ENCODE assay signal across 8 cellular contexts in genomic region chr19:56367829-56368711, GRCh38. TPM values are rescaled to one million over a fixed set of nuclear protein-coding genes. Genes with fewer than 3 reads are reported as not detected.
DNase-seq lines count a peak whose midpoint lies in the region; ATAC-seq and TF ChIP-seq lines count a peak whose summit lies in the region.

No MANE protein-coding gene starts in this region.

- no peaks in the 10 kb centered on the region for H4K20me1 ChIP-seq in fibroblast of lung (ENCODE audit: control insufficient read depth, extremely low read depth, insufficient read depth, low read length)

- H3K27ac Mint-ChIP-seq in activated T-helper 2 cell treated with anti-CD3 and anti-CD28 coated beads, Interferon-gamma antibody, Interleukin-2, Interleukin-4, amounts not matched to agents 10 μg/mL and 5 μg/mL and 100 μg/mL, durations not matched to agents 14 hours and 24 hours and 36 hours = peak overlapping the region; percentile 80

- H3K9me3 ChIP-seq in fibroblast of lung (ENCODE audit: control insufficient read depth, insufficient read depth, low read depth, low read length) = no peaks in the 10 kb centered on the region

- no peaks in the 10 kb centered on the region for H3K36me3 ChIP-seq in fibroblast of lung (ENCODE audit: control insufficient read depth, insufficient read depth, low read length)

- DNase-seq in GM04504 (ENCODE audit: low read depth) (peak; percentile 84), OCI-M1 (lab: John Stamatoyannopoulos, UW) (peak; percentile 100), fibroblast of lung (ENCODE audit: low read depth in 2 of 2) (peak; percentile 95 to 96), myocyte (ENCODE audit: low read depth) (peak; percentile 74)
- peak; percentile 70 for DNase-seq in activated T-helper 2 cell treated with anti-CD3 and anti-CD28 coated beads, Interferon-gamma antibody, Interleukin-2, Interleukin-4, amounts not matched to agents 10 μg/mL and 5 μg/mL and 100 μg/mL, durations not matched to agents 14 hours and 24 hours and 36 hours (ENCODE audit: low spot score)
- DNase-seq in stimulated activated CD8-positive, alpha-beta memory T cell treated with anti-CD3 and anti-CD28 coated beads, Interleukin-4, amount 100 ng/mL, for 4 hours (ENCODE audit: low read depth in 2 of 2, low spot score in 1 of 2) = peak; percentile 38 to 70

- intact Hi-C loops in activated T-helper 2 cell treated with anti-CD3 and anti-CD28 coated beads, Interferon-gamma antibody, Interleukin-2, Interleukin-4, amounts not matched to agents 10 μg/mL and 5 μg/mL and 100 μg/mL, durations not matched to agents 14 hours and 24 hours and 36 hours (cut with micrococcal nuclease) = no loop called here

- peak overlapping the region; percentile 98 for H2AFZ ChIP-seq in fibroblast of lung (ENCODE audit: low read length)

- H3K27me3 Mint-ChIP-seq in activated T-helper 2 cell treated with anti-CD3 and anti-CD28 coated beads, Interferon-gamma antibody, Interleukin-2, Interleukin-4, amounts not matched to agents 10 μg/mL and 5 μg/mL and 100 μg/mL, durations not matched to agents 14 hours and 24 hours and 36 hours (ENCODE audit: low read depth) = no peaks in the 10 kb centered on the region

- peak overlapping the region; percentile 79 to 89 (median 84) for H3K4me3 ChIP-seq in fibroblast of lung (replicated peaks in 1 of 4; ENCODE audit: control extremely low read depth in 1 of 4, insufficient read depth in 1 of 4, low read depth in 3 of 4, low read length in 4 of 4)

- no peaks in the 10 kb centered on the region for H3K4me1 ChIP-seq in fibroblast of lung (ENCODE audit: control insufficient read depth, extremely low read depth, insufficient read depth, low read length)

- peak overlapping the region; percentile 82 for H3K4me2 ChIP-seq in fibroblast of lung (ENCODE audit: extremely low read depth, insufficient read depth, low read length)

- H3K9me3 Mint-ChIP-seq in activated T-helper 2 cell treated with anti-CD3 and anti-CD28 coated beads, Interferon-gamma antibody, Interleukin-2, Interleukin-4, amounts not matched to agents 10 μg/mL and 5 μg/mL and 100 μg/mL, durations not matched to agents 14 hours and 24 hours and 36 hours = peaks cover 70% of the 10 kb centered on the region

- H3K79me2 ChIP-seq in fibroblast of lung (ENCODE audit: control insufficient read depth, insufficient read depth, low read length) = peaks cover 2% of the 10 kb centered on the region

- peaks cover 7% of the 10 kb centered on the region for H3K4me1 Mint-ChIP-seq in activated T-helper 2 cell treated with anti-CD3 and anti-CD28 coated beads, Interferon-gamma antibody, Interleukin-2, Interleukin-4, amounts not matched to agents 10 μg/mL and 5 μg/mL and 100 μg/mL, durations not matched to agents 14 hours and 24 hours and 36 hours (ENCODE audit: low read depth)

- peaks cover 44% of the 10 kb centered on the region for H3K36me3 Mint-ChIP-seq in activated T-helper 2 cell treated with anti-CD3 and anti-CD28 coated beads, Interferon-gamma antibody, Interleukin-2, Interleukin-4, amounts not matched to agents 10 μg/mL and 5 μg/mL and 100 μg/mL, durations not matched to agents 14 hours and 24 hours and 36 hours (ENCODE audit: low read depth)

- peak overlapping the region; percentile 72 for H3K9ac ChIP-seq in fibroblast of lung (ENCODE audit: insufficient read depth, low read length)

- H3K27ac ChIP-seq in fibroblast of lung (ENCODE audit: insufficient read depth, low read length) = peak overlapping the region; percentile 75

- H3K27me3 ChIP-seq in fibroblast of lung (ENCODE audit: control insufficient read depth, insufficient read depth, low read length) = no peaks in the 10 kb centered on the region

- no peak for TF ChIP-seq CTCF in fibroblast of lung (conservative IDR thresholded peaks at IDR 0.05 in 1 of 2, IDR thresholded peaks at IDR 0.05 in 1 of 2; ENCODE audit: low read depth in 1 of 2, low read length in 2 of 2)

- peak; percentile 73 for ATAC-seq in HG03442 (IDR thresholded peaks at IDR 0.05; ENCODE audit: unreplicated experiment)
- ATAC-seq in HG03571 (IDR thresholded peaks at IDR 0.05; ENCODE audit: unreplicated experiment) = no peak

- H3K4me3 Mint-ChIP-seq in activated T-helper 2 cell treated with anti-CD3 and anti-CD28 coated beads, Interferon-gamma antibody, Interleukin-2, Interleukin-4, amounts not matched to agents 10 μg/mL and 5 μg/mL and 100 μg/mL, durations not matched to agents 14 hours and 24 hours and 36 hours (ENCODE audit: low read depth) = peak overlapping the region; percentile 83

RNA-seq across cellular contexts. Expression of gene ZNF582, which starts 25.3 kb away (rescaled TPM):
- total RNA-seq in activated T-helper 2 cell treated with anti-CD3 and anti-CD28 coated beads, Interferon-gamma antibody, Interleukin-2, Interleukin-4, amounts not matched to agents 10 μg/mL and 5 μg/mL and 100 μg/mL, durations not matched to agents 14 hours and 24 hours and 36 hours = 1.3 and 1.4 TPM in 2 replicates
- total RNA-seq in fibroblast of lung (4.1 and 4.8 TPM in 2 replicates), myocyte (2.8 and 3.0 TPM in 2 replicates)
- 2.9 and 3.0 TPM in 2 replicates for polyA plus RNA-seq in fibroblast of lung
- 1.8 and 2.3 TPM in 2 replicates for polyA plus RNA-seq in fibroblast of lung (2012)
- 0.31 and 7.6 TPM in 2 replicates for polyA minus RNA-seq in fibroblast of lung (ENCODE audit: low replicate concordance)
- 2.9 TPM for polyA plus RNA-seq in myocyte (2012)

RNA-seq across cellular contexts. Expression of gene ZNF583, which starts 36.1 kb away (rescaled TPM):
- 1.5 and 1.7 TPM in 2 replicates for total RNA-seq in activated T-helper 2 cell treated with anti-CD3 and anti-CD28 coated beads, Interferon-gamma antibody, Interleukin-2, Interleukin-4, amounts not matched to agents 10 μg/mL and 5 μg/mL and 100 μg/mL, durations not matched to agents 14 hours and 24 hours and 36 hours
- 5.4 TPM in 2 replicates for total RNA-seq in fibroblast of lung
- polyA plus RNA-seq in fibroblast of lung = 4.3 and 5.0 TPM in 2 replicates
- 2.9 and 3.4 TPM in 2 replicates for polyA plus RNA-seq in fibroblast of lung (2012)
- 0.07 TPM in 1 of 2 replicates, not detected in the other for polyA minus RNA-seq in fibroblast of lung (ENCODE audit: low replicate concordance)
- 12.6 and 14.6 TPM in 2 replicates for total RNA-seq in myocyte
- 4.1 TPM for polyA plus RNA-seq in myocyte (2012)

RNA-seq across cellular contexts. Expression of gene ZSCAN5A, which starts 53.4 kb away (rescaled TPM):
- 9.1 and 10.3 TPM in 2 replicates for total RNA-seq in activated T-helper 2 cell treated with anti-CD3 and anti-CD28 coated beads, Interferon-gamma antibody, Interleukin-2, Interleukin-4, amounts not matched to agents 10 μg/mL and 5 μg/mL and 100 μg/mL, durations not matched to agents 14 hours and 24 hours and 36 hours
- total RNA-seq in fibroblast of lung (5.9 and 6.3 TPM in 2 replicates), myocyte (4.8 and 33.1 TPM in 2 replicates)
- polyA plus RNA-seq in fibroblast of lung = 5.3 and 5.5 TPM in 2 replicates
- 5.3 and 7.0 TPM in 2 replicates for polyA plus RNA-seq in fibroblast of lung (2012)
- 21.3 and 60.9 TPM in 2 replicates for polyA minus RNA-seq in fibroblast of lung (ENCODE audit: low replicate concordance)
- polyA plus RNA-seq in myocyte (2012) = 9.7 TPM
